Comparison of ENCODE assay signal across 4 cellular contexts in genomic region chr5:32187675-32188074, GRCh38.
TF ChIP-seq lines count a peak whose summit lies in the region.

No MANE protein-coding gene starts in this region.

TF ChIP-seq in A549, 52 proteins besides CTCF, POLR2A, EP300 and RAD21:
- TF ChIP-seq TFCP2L1 (CRISPR knock-in tag; IDR thresholded peaks at IDR 0.05) (no peak), HDAC2 (IDR thresholded peaks at IDR 0.05) (0 out of 2 replicates have a peak, but pooled peaks have one; percentile 66)

TF ChIP-seq in HCT116, 20 proteins besides CTCF, POLR2A, EP300 and RAD21:
- TF ChIP-seq ZBTB33 (IDR thresholded peaks at IDR 0.05; ENCODE audit: extremely low read depth, insufficient replicate concordance, low read length) = no peak
- TF ChIP-seq FOSL1 (IDR thresholded peaks at IDR 0.05; ENCODE audit: low read depth) = no peak
- 0 out of 2 replicates have a peak, but pooled peaks have one; percentile 13 for TF ChIP-seq CBX3 (IDR thresholded peaks at IDR 0.05; ENCODE audit: low read depth)

TF ChIP-seq in WTC11, 78 proteins besides CTCF, POLR2A, EP300 and RAD21:
- TF ChIP-seq, protein P1, sequence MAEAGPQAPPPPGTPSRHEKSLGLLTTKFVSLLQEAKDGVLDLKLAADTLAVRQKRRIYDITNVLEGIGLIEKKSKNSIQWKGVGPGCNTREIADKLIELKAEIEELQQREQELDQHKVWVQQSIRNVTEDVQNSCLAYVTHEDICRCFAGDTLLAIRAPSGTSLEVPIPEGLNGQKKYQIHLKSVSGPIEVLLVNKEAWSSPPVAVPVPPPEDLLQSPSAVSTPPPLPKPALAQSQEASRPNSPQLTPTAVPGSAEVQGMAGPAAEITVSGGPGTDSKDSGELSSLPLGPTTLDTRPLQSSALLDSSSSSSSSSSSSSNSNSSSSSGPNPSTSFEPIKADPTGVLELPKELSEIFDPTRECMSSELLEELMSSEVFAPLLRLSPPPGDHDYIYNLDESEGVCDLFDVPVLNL (CRISPR knock-in tag; IDR thresholded peaks at IDR 0.05; ENCODE audit: borderline replicate concordance, low read depth) = no peak
- no peak for TF ChIP-seq ZNF396 (CRISPR knock-in tag; IDR thresholded peaks at IDR 0.05; ENCODE audit: borderline replicate concordance)
- 0 out of 2 replicates have a peak, but pooled peaks have one; percentile 8 for TF ChIP-seq GTF2I (CRISPR knock-in tag; conservative IDR thresholded peaks at IDR 0.05)
- TF ChIP-seq ATF1 (CRISPR knock-in tag; IDR thresholded peaks at IDR 0.05) = no peak
- TF ChIP-seq, protein P2, sequence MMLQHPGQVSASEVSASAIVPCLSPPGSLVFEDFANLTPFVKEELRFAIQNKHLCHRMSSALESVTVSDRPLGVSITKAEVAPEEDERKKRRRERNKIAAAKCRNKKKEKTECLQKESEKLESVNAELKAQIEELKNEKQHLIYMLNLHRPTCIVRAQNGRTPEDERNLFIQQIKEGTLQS (CRISPR knock-in tag; conservative IDR thresholded peaks at IDR 0.05) = no peak
- TF ChIP-seq, protein P3, sequence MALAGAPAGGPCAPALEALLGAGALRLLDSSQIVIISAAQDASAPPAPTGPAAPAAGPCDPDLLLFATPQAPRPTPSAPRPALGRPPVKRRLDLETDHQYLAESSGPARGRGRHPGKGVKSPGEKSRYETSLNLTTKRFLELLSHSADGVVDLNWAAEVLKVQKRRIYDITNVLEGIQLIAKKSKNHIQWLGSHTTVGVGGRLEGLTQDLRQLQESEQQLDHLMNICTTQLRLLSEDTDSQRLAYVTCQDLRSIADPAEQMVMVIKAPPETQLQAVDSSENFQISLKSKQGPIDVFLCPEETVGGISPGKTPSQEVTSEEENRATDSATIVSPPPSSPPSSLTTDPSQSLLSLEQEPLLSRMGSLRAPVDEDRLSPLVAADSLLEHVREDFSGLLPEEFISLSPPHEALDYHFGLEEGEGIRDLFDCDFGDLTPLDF (CRISPR knock-in tag; IDR thresholded peaks at IDR 0.05) = no peak

TF ChIP-seq in H1, 55 proteins besides CTCF, POLR2A, EP300 and RAD21:
- TF ChIP-seq CEBPB (IDR thresholded peaks at IDR 0.05; ENCODE audit: low read depth, low read length) = no peak
- peak; percentile 58 for TF ChIP-seq KDM1A (IDR thresholded peaks at IDR 0.05; ENCODE audit: borderline replicate concordance, low read length)
